ENCODE assay signal across 20 cellular contexts in the genomic region with DNA sequence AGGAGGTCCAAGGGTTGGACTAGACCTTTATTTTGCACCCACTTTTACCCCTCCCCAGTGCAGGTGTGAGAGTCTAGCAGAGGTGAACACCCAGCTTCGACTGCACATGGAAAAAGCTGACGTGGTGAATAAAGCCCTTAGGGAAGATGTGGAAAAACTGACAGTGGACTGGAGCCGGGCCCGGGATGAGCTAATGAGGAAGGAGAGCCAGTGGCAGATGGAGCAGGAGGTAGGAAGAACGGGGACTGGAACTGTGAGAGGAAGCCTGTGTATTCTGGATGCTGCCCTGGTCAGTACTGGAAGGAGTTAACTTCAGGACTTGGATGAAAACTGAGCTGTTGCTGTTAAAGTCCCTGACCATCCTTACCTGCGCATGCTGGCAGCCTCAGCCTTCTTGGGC. TPM values are rescaled to one million over a fixed set of nuclear protein-coding genes. Genes with fewer than 3 reads are reported as not detected.
A peak's percentile ranks its signal among the peaks of the same experiment; 100 is the strongest.
DNase-seq lines count a peak whose midpoint lies in the region; ATAC-seq, FAIRE-seq and TF ChIP-seq lines count a peak whose summit lies in the region.
"Had no signal": no experiment of that assay in that cellular context is flagged by ENCODE, and none has a peak within 500 bp of the region (broad histone marks: within the 10 kb centered on the region; RNA-seq: fewer than 3 reads in every experiment).

No MANE protein-coding gene starts in this region.

- intact Hi-C loops in K562 (cut with micrococcal nuclease) = loop anchor here (10.0 kb wide), 2 partner anchors 149 to 419 kb away; partner anchors contain the start of gene SPAG4

- H3K9me3 ChIP-seq in BLaER1 = no peaks in the 10 kb centered on the region
- H3K9me3 ChIP-seq in K562 (replicated peaks; ENCODE audit: control insufficient read depth, insufficient read depth, low read depth, low read length) = no peaks in the 10 kb centered on the region
- H3K9me3 ChIP-seq: SJSA1 had no signal

- no peaks in the 10 kb centered on the region; the same call in 2 of the 3 replicates for H3K79me2 ChIP-seq in K562 (ENCODE audit: control insufficient read depth, insufficient read depth, low read length)

- no peak overlapping the region for H2AFZ ChIP-seq in K562 (ENCODE audit: low read depth, low read length)
- H2AFZ ChIP-seq: GM23338 had no signal

- H3K4me1 Mint-ChIP-seq in activated naive CD8-positive, alpha-beta T cell treated with anti-CD3 and anti-CD28 coated beads for 36 hours = no peaks in the 10 kb centered on the region
- no peaks in the 10 kb centered on the region for H3K4me1 Mint-ChIP-seq in activated naive CD8-positive, alpha-beta T cell treated with anti-CD3 and anti-CD28 coated beads, Interleukin-2, amount 50 U/mL, for 24 hours
- H3K4me1 Mint-ChIP-seq in naive thymus-derived CD8-positive, alpha-beta T cell = peaks cover 5 to 11% (median 8%) of the 10 kb centered on the region in 4 donors

- in situ Hi-C loops in K562 (cut with MboI) = no loop called here

- ATAC-seq in activated naive CD8-positive, alpha-beta T cell treated with anti-CD3 and anti-CD28 coated beads, Interleukin-2, amount 50 U/mL, for 24 hours = no peak
- ATAC-seq in K562 = no peak
- ATAC-seq in naive thymus-derived CD8-positive, alpha-beta T cell = no peak
- ATAC-seq in GM21528 (IDR thresholded peaks at IDR 0.05; ENCODE audit: low FRiP score, unreplicated experiment) = no peak
- ATAC-seq: GM23338, HCT116 had no signal

- H3K27ac ChIP-seq in BLaER1 = peak overlapping the region; percentile 56
- H3K27ac ChIP-seq in K562 (ENCODE audit: extremely low read depth, low read depth, low read length) = no peak overlapping the region
- H3K27ac ChIP-seq: C4-2B, SJSA1 had no signal

- H3K9ac ChIP-seq in BLaER1 (peak overlapping the region; percentile 54; the same call in 1 of the 2 replicates), K562 (ENCODE audit: insufficient read depth in 1 of 2, low read depth in 2 of 2, low read length in 2 of 2) (no peak overlapping the region)

- H3K36me3 ChIP-seq in BLaER1 (peaks cover 67% of the 10 kb centered on the region), K562 (ENCODE audit: control insufficient read depth, insufficient read depth, low read length) (peaks cover 82% of the 10 kb centered on the region)

- DNase-seq in activated naive CD8-positive, alpha-beta T cell treated with anti-CD3 and anti-CD28 coated beads for 36 hours = no peak
- DNase-seq in activated naive CD8-positive, alpha-beta T cell treated with anti-CD3 and anti-CD28 coated beads, Interleukin-2, amount 50 U/mL, for 24 hours = no peak
- DNase-seq in K562 (ENCODE audit: extremely low read depth in 1 of 4, low spot score in 3 of 4) (no peak), NCI-H1930 (lab: John Stamatoyannopoulos, UW) (no peak), GM19238 (ENCODE audit: insufficient read length, low spot score) (no peak)
- no peak for DNase-seq in naive thymus-derived CD8-positive, alpha-beta T cell
- DNase-seq: COR-L47, KG1, NCI-H1436, NCI-H2029 treated with DMSO at 0.1 percent for 48 hours, NCI-H2171 treated with DMSO at 0.1 percent for 48 hours, NCI-H446 treated with DMSO at 0.1 percent for 48 hours, NCI-H748 treated with DMSO at 0.1 percent for 48 hours, OCI-M1 had no signal

- H4K20me1 ChIP-seq in BLaER1 (peaks cover 45% of the 10 kb centered on the region), K562 (replicated peaks; ENCODE audit: control insufficient read depth, insufficient read depth, low read length) (no peaks in the 10 kb centered on the region; the same call in 1 of the 2 replicates)

- TF ChIP-seq CTCF in K562 (IDR thresholded peaks at IDR 0.05 in 2 of 3, conservative IDR thresholded peaks at IDR 0.05 in 1 of 3; ENCODE audit: insufficient read depth in 2 of 3, low read depth in 1 of 3, low read length in 3 of 3) = no peak

- H3K27me3 ChIP-seq in BLaER1 (no peaks in the 10 kb centered on the region), K562 (ENCODE audit: control insufficient read depth in 2 of 2, insufficient read depth in 2 of 2, low read length in 2 of 2) (no peaks in the 10 kb centered on the region)
- H3K27me3 ChIP-seq: SJSA1 had no signal

- H3K9me3 Mint-ChIP-seq in activated naive CD8-positive, alpha-beta T cell treated with anti-CD3 and anti-CD28 coated beads for 36 hours = no peaks in the 10 kb centered on the region
- no peaks in the 10 kb centered on the region for H3K9me3 Mint-ChIP-seq in activated naive CD8-positive, alpha-beta T cell treated with anti-CD3 and anti-CD28 coated beads, Interleukin-2, amount 50 U/mL, for 24 hours
- no peaks in the 10 kb centered on the region for H3K9me3 Mint-ChIP-seq in naive thymus-derived CD8-positive, alpha-beta T cell
- H3K9me3 Mint-ChIP-seq: GM23338 had no signal

- H3K9me1 ChIP-seq in K562 (ENCODE audit: control insufficient read depth, insufficient read depth, low read length) = no peaks in the 10 kb centered on the region

- CTCF ChIA-PET in K562 (lab: Yijun Ruan, JAX; ENCODE audit: low intra/inter-chr PET ratio) = no interaction called here

- no peak for TF ChIP-seq EP300 in K562 (IDR thresholded peaks at IDR 0.05; ENCODE audit: low read length)

- H3K27ac Mint-ChIP-seq in activated naive CD8-positive, alpha-beta T cell treated with anti-CD3 and anti-CD28 coated beads for 36 hours = peak overlapping the region; percentile 38
- no peak overlapping the region for H3K27ac Mint-ChIP-seq in activated naive CD8-positive, alpha-beta T cell treated with anti-CD3 and anti-CD28 coated beads, Interleukin-2, amount 50 U/mL, for 24 hours
- peak overlapping the region in 6 of 10 donors; percentile 25 to 89 (median 73) for H3K27ac Mint-ChIP-seq in naive thymus-derived CD8-positive, alpha-beta T cell
- H3K27ac Mint-ChIP-seq: GM23338 had no signal

- no peak for FAIRE-seq in K562 (lab: Jason Lieb, UNC)

- BruUV-seq in K562 (replicated peaks; lab: Mats Ljungman, UMichigan) = no TSS peak

- TF ChIP-seq RAD21 in K562 (CRISPR knock-in tag; conservative IDR thresholded peaks at IDR 0.05 in 1 of 2, IDR thresholded peaks at IDR 0.05 in 1 of 2) = no peak

- H3K27me3 Mint-ChIP-seq in activated naive CD8-positive, alpha-beta T cell treated with anti-CD3 and anti-CD28 coated beads for 36 hours = no peaks in the 10 kb centered on the region
- no peaks in the 10 kb centered on the region for H3K27me3 Mint-ChIP-seq in activated naive CD8-positive, alpha-beta T cell treated with anti-CD3 and anti-CD28 coated beads, Interleukin-2, amount 50 U/mL, for 24 hours
- no peaks in the 10 kb centered on the region for H3K27me3 Mint-ChIP-seq in naive thymus-derived CD8-positive, alpha-beta T cell

- H3K4me3 ChIP-seq in BLaER1 (no peak overlapping the region), K562 (no peak overlapping the region)
- H3K4me3 ChIP-seq: GM23338, SJSA1 had no signal

- POLR2A ChIA-PET in K562 (lab: Yijun Ruan, JAX) = interaction anchor here (0.6 to 1.0 kb wide), 2 partner anchors 55 to 188 kb away, joined by 3 to 4 read pairs; no protein-coding TSS in a partner anchor
- POLR2A ChIA-PET in naive thymus-derived CD8-positive, alpha-beta T cell (lab: Charles Lee) = interaction anchor here (0.6 kb wide), 1 partner anchor 12 kb away, joined by 3 read pairs; no protein-coding TSS in a partner anchor

- no peaks in the 10 kb centered on the region for H3K36me3 Mint-ChIP-seq in activated naive CD8-positive, alpha-beta T cell treated with anti-CD3 and anti-CD28 coated beads for 36 hours
- peaks cover 12% of the 10 kb centered on the region for H3K36me3 Mint-ChIP-seq in activated naive CD8-positive, alpha-beta T cell treated with anti-CD3 and anti-CD28 coated beads, Interleukin-2, amount 50 U/mL, for 24 hours (ENCODE audit: low read depth)
- H3K36me3 Mint-ChIP-seq in naive thymus-derived CD8-positive, alpha-beta T cell = peaks cover 0 to 34% (median 0%) of the 10 kb centered on the region in 3 donors

- H3K4me2 ChIP-seq in BLaER1 (peak overlapping the region; percentile 79), K562 (ENCODE audit: insufficient read depth, low read length) (no peak overlapping the region)
- H3K4me2 ChIP-seq: GM23338 had no signal

- no peak overlapping the region for H3K4me3 Mint-ChIP-seq in activated naive CD8-positive, alpha-beta T cell treated with anti-CD3 and anti-CD28 coated beads for 36 hours
- no peak overlapping the region for H3K4me3 Mint-ChIP-seq in activated naive CD8-positive, alpha-beta T cell treated with anti-CD3 and anti-CD28 coated beads, Interleukin-2, amount 50 U/mL, for 24 hours
- no peak overlapping the region for H3K4me3 Mint-ChIP-seq in naive thymus-derived CD8-positive, alpha-beta T cell
- H3K4me3 Mint-ChIP-seq: GM23338 had no signal

- no peak for TF ChIP-seq POLR2A in K562 (conservative IDR thresholded peaks at IDR 0.05)

- H3K4me1 ChIP-seq in BLaER1 (peaks cover 67% of the 10 kb centered on the region), K562 (replicated peaks in 1 of 2; ENCODE audit: control insufficient read depth in 2 of 2, insufficient read depth in 2 of 2, low read length in 2 of 2) (peaks cover 19 to 20% of the 10 kb centered on the region in 2 experiments)
- H3K4me1 ChIP-seq: SJSA1 had no signal

- 87% methylated on average over 6 of the region's 6 CpGs for WGBS in K562 (ENCODE audit: insufficient coverage, low coverage, missing lambda C conversion rate)

RNA-seq across cellular contexts. Expression of gene CEP250, which starts 10.6 kb away (rescaled TPM):
- total RNA-seq in activated naive CD8-positive, alpha-beta T cell treated with anti-CD3 and anti-CD28 coated beads for 36 hours = 10 to 100 TPM; 48.8 to 55.5 TPM
- 89.7 and 114 TPM in 2 replicates for total RNA-seq in K562 (2011; cell fraction: chromatin; rRNA removed; ENCODE audit: low replicate concordance)
- total RNA-seq in K562 (2011; cell fraction: nucleolus; rRNA removed) = 17.0 and 24.1 TPM in 2 replicates
- total RNA-seq in K562 (2011; cell fraction: nucleoplasm; rRNA removed) = 27.5 and 30.8 TPM in 2 replicates
- 20.6 and 31.4 TPM in 2 replicates for total RNA-seq in K562 (2014; rRNA removed)
- 20.5 and 21.5 TPM in 2 replicates for total RNA-seq in K562 (2014; rRNA removed; fragmentation: Illumina TruSeq; extraction: Trizol)
- 25.9 and 27.3 TPM in 2 replicates for total RNA-seq in K562 (2015; rRNA removed; fragmentation: Illumina TruSeq; extraction: Trizol)
- total RNA-seq in K562 (2021) = 35.7 and 41.9 TPM in 2 replicates
- polyA plus RNA-seq in K562 (2011; rRNA removed) = 10.1 and 12.1 TPM in 2 replicates
- polyA plus RNA-seq in K562 (2011; cell fraction: cytosol; rRNA removed) = 3.5 and 9.1 TPM in 2 replicates
- 24.5 and 32.9 TPM in 2 replicates for polyA plus RNA-seq in K562 (2011; cell fraction: nucleus; rRNA removed)
- 20.6 and 26.6 TPM in 2 replicates for polyA plus RNA-seq in K562 (2012)
- 16.9 and 17.2 TPM in 2 replicates for polyA plus RNA-seq in K562 (2014; fragmentation: Illumina TruSeq; extraction: Trizol)
- polyA plus RNA-seq in K562 (2014; fragmentation: Nextera tagmentation; extraction: Ambion mirVana) = 1 to 10 TPM; 2.5 to 2.6 TPM
- 20.0 and 21.2 TPM in 2 replicates for polyA plus RNA-seq in K562 (2014; rRNA removed)
- 22.9 and 27.8 TPM in 2 replicates for polyA minus RNA-seq in K562 (2011; rRNA and poly(A)+ RNA removed)
- 11.8 and 21.5 TPM in 2 replicates for polyA minus RNA-seq in K562 (2011; cell fraction: cytosol; rRNA and poly(A)+ RNA removed)
- polyA minus RNA-seq in K562 (2011; cell fraction: nucleus; rRNA and poly(A)+ RNA removed) = 11.0 and 16.7 TPM in 2 replicates
- total RNA-seq in naive thymus-derived CD8-positive, alpha-beta T cell = 10 to 100 TPM; 54.9 to 65.4 TPM
- 10 to 100 TPM in 1 of 3 donors, 1 to 10 TPM in 2; 4.5 to 17.5 (median 6.0) TPM for polyA plus RNA-seq in naive thymus-derived CD8-positive, alpha-beta T cell

RNA-seq across cellular contexts. Expression of gene GDF5, which starts 27.9 kb away (rescaled TPM):
- not detected for total RNA-seq in activated naive CD8-positive, alpha-beta T cell treated with anti-CD3 and anti-CD28 coated beads for 36 hours
- not detected in 2 replicates for total RNA-seq in K562 (2011; cell fraction: chromatin; rRNA removed; ENCODE audit: low replicate concordance)
- total RNA-seq in K562 (2011; cell fraction: nucleolus; rRNA removed) = not detected in 2 replicates
- total RNA-seq in K562 (2011; cell fraction: nucleoplasm; rRNA removed) = not detected in 2 replicates
- total RNA-seq in K562 (2014; rRNA removed) (not detected in 2 replicates), K562 (2014; rRNA removed; fragmentation: Illumina TruSeq; extraction: Trizol) (not detected in 2 replicates), K562 (2015; rRNA removed; fragmentation: Illumina TruSeq; extraction: Trizol) (not detected in 2 replicates), K562 (2021) (not detected in 2 replicates)
- polyA plus RNA-seq in K562 (2011; rRNA removed) (not detected in 2 replicates), K562 (2014; fragmentation: Illumina TruSeq; extraction: Trizol) (not detected in 2 replicates), K562 (2014; fragmentation: Nextera tagmentation; extraction: Ambion mirVana) (under 1 TPM in 1 of 2 experiments, not detected in 1; 0.01 TPM), K562 (2014; rRNA removed) (not detected in 2 replicates)
- polyA plus RNA-seq in K562 (2011; cell fraction: cytosol; rRNA removed) = not detected in 2 replicates
- polyA plus RNA-seq in K562 (2011; cell fraction: nucleus; rRNA removed) = not detected in 2 replicates
- polyA plus RNA-seq in K562 (2012) = not detected in 2 replicates
- not detected in 2 replicates for polyA minus RNA-seq in K562 (2011; rRNA and poly(A)+ RNA removed)
- polyA minus RNA-seq in K562 (2011; cell fraction: cytosol; rRNA and poly(A)+ RNA removed) = not detected in 2 replicates
- polyA minus RNA-seq in K562 (2011; cell fraction: nucleus; rRNA and poly(A)+ RNA removed) = not detected in 2 replicates
- total RNA-seq in naive thymus-derived CD8-positive, alpha-beta T cell = not detected
- not detected for polyA plus RNA-seq in naive thymus-derived CD8-positive, alpha-beta T cell
- total RNA-seq: GM23338, SJSA1 had no signal
- polyA plus RNA-seq: GM23338 had no signal

RNA-seq across cellular contexts. Expression of gene UQCC1, which starts 54.2 kb away (rescaled TPM):
- 10 to 100 TPM; 60.3 to 62.8 TPM for total RNA-seq in activated naive CD8-positive, alpha-beta T cell treated with anti-CD3 and anti-CD28 coated beads for 36 hours
- 134 and 149 TPM in 2 replicates for total RNA-seq in K562 (2011; cell fraction: chromatin; rRNA removed; ENCODE audit: low replicate concordance)
- 77.7 and 107 TPM in 2 replicates for total RNA-seq in K562 (2011; cell fraction: nucleolus; rRNA removed)
- total RNA-seq in K562 (2011; cell fraction: nucleoplasm; rRNA removed) = 104 and 155 TPM in 2 replicates
- 33.8 and 50.9 TPM in 2 replicates for total RNA-seq in K562 (2014; rRNA removed)
- 37.3 and 37.4 TPM in 2 replicates for total RNA-seq in K562 (2014; rRNA removed; fragmentation: Illumina TruSeq; extraction: Trizol)
- total RNA-seq in K562 (2015; rRNA removed; fragmentation: Illumina TruSeq; extraction: Trizol) = 37.7 and 38.9 TPM in 2 replicates
- total RNA-seq in K562 (2021) = 50.0 and 58.5 TPM in 2 replicates
- polyA plus RNA-seq in K562 (2011; rRNA removed) = 59.9 and 72.3 TPM in 2 replicates
- polyA plus RNA-seq in K562 (2011; cell fraction: cytosol; rRNA removed) = 40.2 and 51.4 TPM in 2 replicates
- 206 and 334 TPM in 2 replicates for polyA plus RNA-seq in K562 (2011; cell fraction: nucleus; rRNA removed)
- polyA plus RNA-seq in K562 (2012) = 48.9 and 52.1 TPM in 2 replicates
- polyA plus RNA-seq in K562 (2014; fragmentation: Illumina TruSeq; extraction: Trizol) = 58.1 and 68.6 TPM in 2 replicates
- polyA plus RNA-seq in K562 (2014; fragmentation: Nextera tagmentation; extraction: Ambion mirVana) = 10 to 100 TPM; 31.9 to 67.9 TPM
- 58.9 and 72.2 TPM in 2 replicates for polyA plus RNA-seq in K562 (2014; rRNA removed)
- polyA minus RNA-seq in K562 (2011; rRNA and poly(A)+ RNA removed) = 38.1 and 46.1 TPM in 2 replicates
- polyA minus RNA-seq in K562 (2011; cell fraction: cytosol; rRNA and poly(A)+ RNA removed) = 24.8 and 25.8 TPM in 2 replicates
- 45.1 and 70.5 TPM in 2 replicates for polyA minus RNA-seq in K562 (2011; cell fraction: nucleus; rRNA and poly(A)+ RNA removed)
- 10 to 100 TPM; 54.3 to 57.0 TPM for total RNA-seq in naive thymus-derived CD8-positive, alpha-beta T cell
- 10 to 100 TPM in 2 of 3 donors, 1 to 10 TPM in 1; 9.6 to 17.5 (median 13.1) TPM for polyA plus RNA-seq in naive thymus-derived CD8-positive, alpha-beta T cell
